Comparison of ENCODE assay signal across 9 cellular contexts in genomic region chr20:48751871-48752270, GRCh38.
DNase-seq lines count a peak whose midpoint lies in the region; ATAC-seq and TF ChIP-seq lines count a peak whose summit lies in the region.
"Had no signal": no experiment of that assay in that cellular context is flagged by ENCODE, and none has a peak within 500 bp of the region (broad histone marks: within the 10 kb centered on the region; RNA-seq: fewer than 3 reads in every experiment).

No MANE protein-coding gene starts in this region.

- ATAC-seq in right cardiac atrium (no peak), WTC11 (no peak), upper lobe of left lung (ENCODE audit: low FRiP score in 2 of 2) (no peak), GM18520 (IDR thresholded peaks at IDR 0.05; ENCODE audit: unreplicated experiment) (no peak)

- peaks cover 18% of the 10 kb centered on the region for H3K9me3 Mint-ChIP-seq in WTC11

- H3K36me3 Mint-ChIP-seq in WTC11, result peaks cover 8% of the 10 kb centered on the region; the same call in 1 of the 2 replicates

- intact Hi-C loops in right cardiac atrium (cut with DNase I), result no loop called here

- H3K27ac ChIP-seq in right cardiac atrium (ENCODE audit: low read length) (peak overlapping the region; percentile 77), right atrium auricular region (no peak overlapping the region), iPS-20b (ENCODE audit: low read length) (no peak overlapping the region), upper lobe of left lung (peak overlapping the region; percentile 75 to 83 (median 78))

- H3K4me1 ChIP-seq in right cardiac atrium (ENCODE audit: control insufficient read depth, insufficient read depth, low read length) (peaks cover 3% of the 10 kb centered on the region), right atrium auricular region (peaks cover 0 to 12% of the 10 kb centered on the region in 2 donors), iPS-20b (ENCODE audit: insufficient read depth, low read length) (peaks cover 29% of the 10 kb centered on the region), upper lobe of left lung (peaks cover 32 to 69% (median 61%) of the 10 kb centered on the region in 4 donors)

- H3K27me3 Mint-ChIP-seq in WTC11 (ENCODE audit: low read depth), result no peaks in the 10 kb centered on the region

- H3K4me1 Mint-ChIP-seq in WTC11, result peaks cover 78% of the 10 kb centered on the region

- TF ChIP-seq EP300 in upper lobe of left lung (IDR thresholded peaks at IDR 0.05), result no peak

- DNase-seq in right cardiac atrium (no peak), right atrium auricular region (ENCODE audit: low spot score) (no peak), WTC11 (ENCODE audit: low spot score) (no peak), upper lobe of left lung (no peak), middle frontal gyrus (ENCODE audit: extremely low spot score, low spot score) (no peak)
- DNase-seq in activated effector memory CD4-positive, alpha-beta T cell treated with anti-CD3 and anti-CD28 coated beads, Interleukin-2, amount 50 U/mL, for 16 hours, result no peak
- DNase-seq: NCI-H2171 had no signal

- peaks cover 2% of the 10 kb centered on the region for H3K9me3 ChIP-seq in right cardiac atrium (ENCODE audit: control insufficient read depth, low read length)
- peaks cover 0 to 6% of the 10 kb centered on the region in 2 donors for H3K9me3 ChIP-seq in right atrium auricular region
- H3K9me3 ChIP-seq in iPS-20b (ENCODE audit: insufficient read depth, low read depth, low read length), result peaks cover 2% of the 10 kb centered on the region; the same call in 1 of the 2 replicates
- H3K9me3 ChIP-seq in upper lobe of left lung, result peaks cover 0 to 6% (median 2%) of the 10 kb centered on the region in 4 donors

- H3K36me3 ChIP-seq in right atrium auricular region, result no peaks in the 10 kb centered on the region
- no peaks in the 10 kb centered on the region for H3K36me3 ChIP-seq in iPS-20b (ENCODE audit: insufficient read depth, low read depth, low read length)
- H3K36me3 ChIP-seq in upper lobe of left lung, result peaks cover 0 to 3% (median 0%) of the 10 kb centered on the region in 4 donors

- H3K27me3 ChIP-seq in right cardiac atrium (ENCODE audit: control insufficient read depth, insufficient read depth) (no peaks in the 10 kb centered on the region), right atrium auricular region (no peaks in the 10 kb centered on the region), iPS-20b (ENCODE audit: insufficient read depth, low read length) (no peaks in the 10 kb centered on the region), upper lobe of left lung (no peaks in the 10 kb centered on the region)

- TF ChIP-seq CTCF in right atrium auricular region (IDR thresholded peaks at IDR 0.05) (no peak), WTC11 (IDR thresholded peaks at IDR 0.05) (no peak), upper lobe of left lung (IDR thresholded peaks at IDR 0.05) (no peak)

- peak overlapping the region; percentile 53; the same call in 1 of the 2 replicates for H3K9ac ChIP-seq in iPS-20b (ENCODE audit: low read depth, low read length)

- WGBS in right cardiac atrium, result 65% methylated on average over 4 of the region's 4 CpGs
- 59 to 60% methylated on average over 4 of the region's 4 CpGs for WGBS in upper lobe of left lung, 2 donors

- H3K4me3 Mint-ChIP-seq in WTC11, result no peak overlapping the region

- H3K27ac Mint-ChIP-seq in WTC11, result peak overlapping the region; percentile 69

- TF ChIP-seq POLR2A in upper lobe of left lung (IDR thresholded peaks at IDR 0.05), result no peak

- CTCF ChIA-PET in WTC11 (lab: Charles Lee), result interaction anchor here (0.9 to 3.1 kb wide), 7 partner anchors 8 to 197 kb away, joined by 3 to 26 read pairs (median 7); partner anchors contain the start of gene PREX1

- POLR2A ChIA-PET in WTC11 (lab: Charles Lee), result interaction anchor here (1.2 kb wide), 1 partner anchor 76 kb away, joined by 4 read pairs; the partner anchor contains the start of gene PREX1

- H3K4me3 ChIP-seq in right cardiac atrium (ENCODE audit: low read length) (no peak overlapping the region), right atrium auricular region (no peak overlapping the region), iPS-20b (ENCODE audit: low read length) (0 out of 2 replicates have a peak overlapping the region, but pooled peaks have one; percentile 5), upper lobe of left lung (no peak overlapping the region)

TF ChIP-seq in WTC11, 78 proteins besides CTCF, POLR2A, EP300 and RAD21:
- TF ChIP-seq FOXP1 (CRISPR knock-in tag; IDR thresholded peaks at IDR 0.05; ENCODE audit: borderline replicate concordance) (no peak), TEAD4 (CRISPR knock-in tag; IDR thresholded peaks at IDR 0.05) (no peak), PREB (CRISPR knock-in tag; IDR thresholded peaks at IDR 0.05; ENCODE audit: borderline replicate concordance) (no peak), ZNF512 (CRISPR knock-in tag; IDR thresholded peaks at IDR 0.05; ENCODE audit: borderline replicate concordance) (no peak)

Comparison
In these comparisons a context has a peak if more than half of its experiments do, and no peak if none do; other contexts are left out.
1. H3K27ac ChIP-seq: peak in right cardiac atrium (single experiment) and upper lobe of left lung (4 of 4); none in right atrium auricular region (0 of 2) and iPS-20b (single experiment).